In genomic region chr13:113669871-113670341, GRCh38 we compare ENCODE assay signal across 24 cellular contexts. TPM values are rescaled to one million over a fixed set of nuclear protein-coding genes. Genes with fewer than 3 reads are reported as not detected.
DNase-seq lines count a peak whose midpoint lies in the region; ATAC-seq, FAIRE-seq and TF ChIP-seq lines count a peak whose summit lies in the region.
"Had no signal": no experiment of that assay in that cellular context is flagged by ENCODE, and none has a peak within 500 bp of the region (broad histone marks: within the 10 kb centered on the region; RNA-seq: fewer than 3 reads in every experiment).

No MANE protein-coding gene starts in this region.

- no peaks in the 10 kb centered on the region for H3K4me1 Mint-ChIP-seq in CD14-positive monocyte
- H3K4me1 Mint-ChIP-seq in activated T-helper 2 cell treated with anti-CD3 and anti-CD28 coated beads, Interferon-gamma antibody, Interleukin-2, Interleukin-4, amounts not matched to agents 10 μg/mL and 5 μg/mL and 100 μg/mL, durations not matched to agents 14 hours and 24 hours and 36 hours (ENCODE audit: low read depth) = no peaks in the 10 kb centered on the region

- H3K4me1 ChIP-seq in RWPE2 (ENCODE audit: insufficient read depth, poor library complexity, severe bottlenecking) = no peaks in the 10 kb centered on the region
- H3K4me1 ChIP-seq in kidney (ENCODE audit: control insufficient read depth in 1 of 2, insufficient read depth in 1 of 2, low read depth in 1 of 2, low read length in 2 of 2) = no peaks in the 10 kb centered on the region

- FAIRE-seq in kidney (lab: Jason Lieb, UNC) = no peak
- FAIRE-seq: endothelial cell of umbilical vein, islet of Langerhans, RCC 7860 had no signal

- ATAC-seq in RWPE2 (ENCODE audit: low read depth) = no peak
- no peak for ATAC-seq in GM21423 (IDR thresholded peaks at IDR 0.05; ENCODE audit: unreplicated experiment)
- ATAC-seq: activated naive CD4-positive, alpha-beta T cell treated with anti-CD3 and anti-CD28 coated beads, Interleukin-2, amount 50 U/mL, for 72 hours; body of pancreas had no signal

- H3K27me3 ChIP-seq in RWPE2 (ENCODE audit: insufficient read depth, poor library complexity, severe bottlenecking) = no peaks in the 10 kb centered on the region
- H3K27me3 ChIP-seq: body of pancreas had no signal

- intact Hi-C loops in CD14-positive monocyte (cut with micrococcal nuclease) = no loop called here
- intact Hi-C loops in kidney (cut with DNase I) = no loop called here
- intact Hi-C loops in posterior vena cava (cut with DNase I) = no loop called here
- intact Hi-C loops in activated T-helper 2 cell treated with anti-CD3 and anti-CD28 coated beads, Interferon-gamma antibody, Interleukin-2, Interleukin-4, amounts not matched to agents 10 μg/mL and 5 μg/mL and 100 μg/mL, durations not matched to agents 14 hours and 24 hours and 36 hours (cut with micrococcal nuclease) = no loop called here

- no peak overlapping the region for H3K9ac ChIP-seq in kidney (ENCODE audit: low read length in 2 of 2)

- no peaks in the 10 kb centered on the region for H3K36me3 Mint-ChIP-seq in CD14-positive monocyte
- H3K36me3 Mint-ChIP-seq in activated T-helper 2 cell treated with anti-CD3 and anti-CD28 coated beads, Interferon-gamma antibody, Interleukin-2, Interleukin-4, amounts not matched to agents 10 μg/mL and 5 μg/mL and 100 μg/mL, durations not matched to agents 14 hours and 24 hours and 36 hours (ENCODE audit: low read depth) = no peaks in the 10 kb centered on the region
- H3K36me3 Mint-ChIP-seq: activated naive CD4-positive, alpha-beta T cell treated with anti-CD3 and anti-CD28 coated beads, Interleukin-2, amount 50 U/mL, for 72 hours had no signal

- H3K4me3 ChIP-seq in RWPE2 (ENCODE audit: severe bottlenecking) = no peak overlapping the region
- no peak overlapping the region for H3K4me3 ChIP-seq in kidney (ENCODE audit: low read length in 2 of 2)
- H3K4me3 ChIP-seq: body of pancreas, thoracic aorta had no signal

- H3K4me3 Mint-ChIP-seq in CD14-positive monocyte = no peak overlapping the region
- H3K4me3 Mint-ChIP-seq in activated T-helper 2 cell treated with anti-CD3 and anti-CD28 coated beads, Interferon-gamma antibody, Interleukin-2, Interleukin-4, amounts not matched to agents 10 μg/mL and 5 μg/mL and 100 μg/mL, durations not matched to agents 14 hours and 24 hours and 36 hours (ENCODE audit: low read depth) = no peak overlapping the region

- no peak overlapping the region for H3K27ac ChIP-seq in RWPE2 (ENCODE audit: poor library complexity, severe bottlenecking)
- H3K27ac ChIP-seq in kidney (ENCODE audit: low read depth in 2 of 2, low read length in 2 of 2) = no peak overlapping the region
- H3K27ac ChIP-seq: body of pancreas, thoracic aorta had no signal

- peaks cover 0 to 14% (median 0%) of the 10 kb centered on the region in 7 donors for H3K9me3 Mint-ChIP-seq in CD14-positive monocyte
- H3K9me3 Mint-ChIP-seq in activated T-helper 2 cell treated with anti-CD3 and anti-CD28 coated beads, Interferon-gamma antibody, Interleukin-2, Interleukin-4, amounts not matched to agents 10 μg/mL and 5 μg/mL and 100 μg/mL, durations not matched to agents 14 hours and 24 hours and 36 hours = peaks cover 4% of the 10 kb centered on the region

- H3K27me3 Mint-ChIP-seq in CD14-positive monocyte (ENCODE audit: low read depth in 3 of 3) = peaks cover 0 to 17% (median 2%) of the 10 kb centered on the region in 3 donors
- no peaks in the 10 kb centered on the region for H3K27me3 Mint-ChIP-seq in activated T-helper 2 cell treated with anti-CD3 and anti-CD28 coated beads, Interferon-gamma antibody, Interleukin-2, Interleukin-4, amounts not matched to agents 10 μg/mL and 5 μg/mL and 100 μg/mL, durations not matched to agents 14 hours and 24 hours and 36 hours (ENCODE audit: low read depth)

- H3K36me3 ChIP-seq in RWPE2 (ENCODE audit: low read depth) (no peaks in the 10 kb centered on the region), kidney (ENCODE audit: control insufficient read depth in 1 of 2, insufficient read depth in 2 of 2, low read length in 2 of 2) (no peaks in the 10 kb centered on the region)
- H3K36me3 ChIP-seq: thoracic aorta had no signal

- H3K9me3 ChIP-seq in RWPE2 (ENCODE audit: severe bottlenecking) (no peaks in the 10 kb centered on the region), kidney (ENCODE audit: control insufficient read depth in 1 of 2, low read length in 2 of 2) (no peaks in the 10 kb centered on the region)
- H3K9me3 ChIP-seq: body of pancreas, thoracic aorta had no signal

- no peak for TF ChIP-seq CTCF in CD14-positive monocyte (IDR thresholded peaks at IDR 0.05)
- no peak for TF ChIP-seq CTCF in RWPE2 (IDR thresholded peaks at IDR 0.05; ENCODE audit: poor library complexity, severe bottlenecking)
- no peak for TF ChIP-seq CTCF in kidney (IDR thresholded peaks at IDR 0.05; ENCODE audit: borderline replicate concordance, extremely low read depth, insufficient read depth)

- peak overlapping the region in 1 of 7 donors; percentile 17 for H3K27ac Mint-ChIP-seq in CD14-positive monocyte
- H3K27ac Mint-ChIP-seq in activated T-helper 2 cell treated with anti-CD3 and anti-CD28 coated beads, Interferon-gamma antibody, Interleukin-2, Interleukin-4, amounts not matched to agents 10 μg/mL and 5 μg/mL and 100 μg/mL, durations not matched to agents 14 hours and 24 hours and 36 hours = no peak overlapping the region
- H3K27ac Mint-ChIP-seq: activated naive CD4-positive, alpha-beta T cell treated with anti-CD3 and anti-CD28 coated beads, Interleukin-2, amount 50 U/mL, for 72 hours had no signal

- DNase-seq in CD14-positive monocyte (ENCODE audit: low spot score) (peak; percentile 19), RWPE2 (ENCODE audit: low spot score) (peak; percentile 41), kidney (peak; percentile 73), posterior vena cava (ENCODE audit: low spot score) (peak; percentile 74), hepatic stellate cell (ENCODE audit: low spot score) (no peak)
- DNase-seq in activated T-helper 2 cell treated with anti-CD3 and anti-CD28 coated beads, Interferon-gamma antibody, Interleukin-2, Interleukin-4, amounts not matched to agents 10 μg/mL and 5 μg/mL and 100 μg/mL, durations not matched to agents 14 hours and 24 hours and 36 hours (ENCODE audit: low spot score) = no peak
- DNase-seq: activated CD4-positive, alpha-beta T cell treated with anti-CD3 and anti-CD28 coated beads for 48 hours; activated CD8-positive, alpha-beta memory T cell treated with anti-CD3 and anti-CD28 coated beads, Interleukin-2, amount 50 U/mL, for 48 hours; hippocampal formation; Karpas-422; midbrain; NCI-H1092; NCI-H2081; NCI-H446 treated with DMSO at 0.1 percent for 48 hours; NK-92 treated with Interleukin-12 subunit alpha and Interleukin-12 subunit beta, amount 100 ng/mL, for 24 hours; T1000 had no signal

RNA-seq across cellular contexts. Expression of gene GRK1, which starts 2.9 kb away (rescaled TPM):
- polyA plus RNA-seq in CD14-positive monocyte (not detected), kidney (ENCODE audit: insufficient read depth, low read depth, low replicate concordance) (not detected)
- total RNA-seq in kidney (not detected), posterior vena cava (not detected)
- total RNA-seq in activated T-helper 2 cell treated with anti-CD3 and anti-CD28 coated beads, Interferon-gamma antibody, Interleukin-2, Interleukin-4, amounts not matched to agents 10 μg/mL and 5 μg/mL and 100 μg/mL, durations not matched to agents 14 hours and 24 hours and 36 hours = 0.09 and 0.11 TPM in 2 replicates
- total RNA-seq: body of pancreas, endothelial cell of umbilical vein, thoracic aorta had no signal
- polyA plus RNA-seq: endothelial cell of umbilical vein had no signal

RNA-seq across cellular contexts. Expression of gene ATP4B, which starts 11.9 kb away (rescaled TPM):
- not detected for polyA plus RNA-seq in CD14-positive monocyte
- 0.16 TPM for total RNA-seq in kidney
- 0.45 TPM for polyA plus RNA-seq in kidney (ENCODE audit: insufficient read depth, low read depth, low replicate concordance)
- total RNA-seq in posterior vena cava = not detected
- not detected in 2 replicates for total RNA-seq in activated T-helper 2 cell treated with anti-CD3 and anti-CD28 coated beads, Interferon-gamma antibody, Interleukin-2, Interleukin-4, amounts not matched to agents 10 μg/mL and 5 μg/mL and 100 μg/mL, durations not matched to agents 14 hours and 24 hours and 36 hours
- total RNA-seq: activated naive CD4-positive, alpha-beta T cell treated with anti-CD3 and anti-CD28 coated beads, Interleukin-2, amount 50 U/mL, for 72 hours; body of pancreas; endothelial cell of umbilical vein; HT-29 had no signal

Comparison
In these comparisons a context has a peak if more than half of its experiments do, and no peak if none do; other contexts are left out.
1. DNase-seq: peak in CD14-positive monocyte (single experiment), RWPE2 (single experiment), kidney (single experiment) and posterior vena cava (single experiment); none in hepatic stellate cell (single experiment) and activated T-helper 2 cell treated with anti-CD3 and anti-CD28 coated beads, Interferon-gamma antibody, Interleukin-2, Interleukin-4, amounts not matched to agents 10 μg/mL and 5 μg/mL and 100 μg/mL, durations not matched to agents 14 hours and 24 hours and 36 hours (single experiment).